Comparison of ENCODE assay signal across 8 cellular contexts in genomic region chr19:43983912-43984686, GRCh38. TPM values are rescaled to one million over a fixed set of nuclear protein-coding genes. Genes with fewer than 3 reads are reported as not detected.
A peak's percentile ranks its signal among the peaks of the same experiment; 100 is the strongest.
DNase-seq lines count a peak whose midpoint lies in the region; ATAC-seq and TF ChIP-seq lines count a peak whose summit lies in the region.

TSS of gene ZNF155 (plus strand) at chr19:43984188. CDS start at chr19:43988544, 4,356 bp downstream.

- no peak for TF ChIP-seq CTCF in C4-2B (conservative IDR thresholded peaks at IDR 0.05)
- no peak for TF ChIP-seq CTCF in GM20000 (IDR thresholded peaks at IDR 0.05; ENCODE audit: extremely low read depth, missing control alignments)
- no peak for TF ChIP-seq CTCF in PC-9 (conservative IDR thresholded peaks at IDR 0.05)
- no peak for TF ChIP-seq CTCF in esophagus squamous epithelium (IDR thresholded peaks at IDR 0.05)

- H3K27me3 ChIP-seq in PC-9 (ENCODE audit: insufficient read depth, low read depth) (no peaks in the 10 kb centered on the region), esophagus squamous epithelium (no peaks in the 10 kb centered on the region), mucosa of stomach (ENCODE audit: control insufficient read depth, insufficient read depth, low read length) (no peaks in the 10 kb centered on the region)

- BruUV-seq in PC-9 (replicated peaks; lab: Mats Ljungman, UMichigan), result no TSS peak

- peak within 1 kb of the TSS; percentile 82 for H3K4me3 ChIP-seq in PC-9
- peak within 1 kb of the TSS; percentile 56 to 88 (median 76) for H3K4me3 ChIP-seq in esophagus squamous epithelium
- H3K4me3 ChIP-seq in mucosa of stomach (ENCODE audit: low read length), result peak within 1 kb of the TSS; percentile 42

- H3K9me3 ChIP-seq in PC-9 (ENCODE audit: insufficient read depth, low read depth) (0 out of 2 replicates have a peak, but pooled peaks cover 3% of the 10 kb centered on the region), esophagus squamous epithelium (peaks cover 0 to 29% (median 10%) of the 10 kb centered on the region in 3 donors), mucosa of stomach (ENCODE audit: control insufficient read depth, low read length) (no peaks in the 10 kb centered on the region)

- H3K9ac ChIP-seq in mucosa of stomach (ENCODE audit: low read length), result peak within 1 kb of the TSS; percentile 59

- H3K36me3 ChIP-seq in PC-9 (ENCODE audit: low read depth), result peaks cover 9% of the 10 kb centered on the region
- peaks cover 0 to 18% (median under 1%) of the 10 kb centered on the region in 3 donors for H3K36me3 ChIP-seq in esophagus squamous epithelium
- H3K36me3 ChIP-seq in mucosa of stomach (ENCODE audit: control insufficient read depth, insufficient read depth, low read length), result no peaks in the 10 kb centered on the region

- H3K4me1 Mint-ChIP-seq in activated T-cell treated with anti-CD3 and anti-CD28 coated beads, Interleukin-2, amount 50 U/mL, for 4 hours (ENCODE audit: low read depth), result peaks cover 13% of the 10 kb centered on the region

- no peaks in the 10 kb centered on the region; the same call in 1 of the 2 replicates for H3K4me1 ChIP-seq in PC-9 (replicated peaks; ENCODE audit: insufficient read depth)
- peaks cover 0 to 19% (median 5%) of the 10 kb centered on the region in 3 donors for H3K4me1 ChIP-seq in esophagus squamous epithelium
- no peaks in the 10 kb centered on the region for H3K4me1 ChIP-seq in mucosa of stomach (ENCODE audit: control insufficient read depth, insufficient read depth, low read length)

- POLR2A ChIA-PET in PC-9 (lab: Charles Lee; ENCODE audit: unreplicated experiment), result no interaction called here

- intact Hi-C loops in PC-9 (cut with micrococcal nuclease; ENCODE audit: unreplicated experiment) (loop anchor here (1.0 to 10.0 kb wide), 6 partner anchors 18 to 321 kb away; partner anchors contain the start of genes ZNF221, ZNF224, ZNF225 and ZNF230), esophagus squamous epithelium (cut with DNase I) (no loop called here)

- peaks cover 6% of the 10 kb centered on the region for H3K9me3 Mint-ChIP-seq in activated T-cell treated with anti-CD3 and anti-CD28 coated beads, Interleukin-2, amount 50 U/mL, for 4 hours

- H3K79me2 ChIP-seq in PC-9 (ENCODE audit: low read depth), result peaks cover 11% of the 10 kb centered on the region

- WGBS in esophagus squamous epithelium, 2 donors, result 1 to 5% methylated on average over 21 to 26 of the region's 40 CpGs

- no peaks in the 10 kb centered on the region for H3F3A ChIP-seq in PC-9 (ENCODE audit: insufficient read depth, low read depth)

- H2AFZ ChIP-seq in PC-9, result peak within 1 kb of the TSS; percentile 96

- H3K36me3 Mint-ChIP-seq in activated T-cell treated with anti-CD3 and anti-CD28 coated beads, Interleukin-2, amount 50 U/mL, for 4 hours (ENCODE audit: insufficient read depth), result peaks cover 20% of the 10 kb centered on the region

- H3K4me3 Mint-ChIP-seq in activated T-cell treated with anti-CD3 and anti-CD28 coated beads, Interleukin-2, amount 50 U/mL, for 4 hours, result peak within 1 kb of the TSS; percentile 97

- no peaks in the 10 kb centered on the region for H3K27me3 Mint-ChIP-seq in activated T-cell treated with anti-CD3 and anti-CD28 coated beads, Interleukin-2, amount 50 U/mL, for 4 hours (ENCODE audit: low read depth)

- peak; percentile 66 for DNase-seq in GM20000 (ENCODE audit: low spot score)
- DNase-seq in HUDEP-2 (lab: John Stamatoyannopoulos, UW; ENCODE audit: unreplicated experiment in 76 of 76), result peak in 75 of 76 experiments; percentile 48 to 94 (median 83)
- DNase-seq in PC-9, result peak; percentile 84 to 94
- peak; percentile 56 for DNase-seq in activated T-cell treated with anti-CD3 and anti-CD28 coated beads, Interleukin-2, amount 50 U/mL, for 4 hours
- DNase-seq in esophagus squamous epithelium (lab: John Stamatoyannopoulos, UW), result peak; percentile 6
- peak; percentile 62 for DNase-seq in stimulated activated CD8-positive, alpha-beta memory T cell treated with anti-CD3 and anti-CD28 coated beads, Interleukin-4, amount 100 ng/mL, for 24 hours (ENCODE audit: low read depth)

- no peaks in the 10 kb centered on the region for H4K20me1 ChIP-seq in PC-9 (ENCODE audit: insufficient read depth)

- H3K4me2 ChIP-seq in PC-9, result peak within 1 kb of the TSS; percentile 79

- H3K27ac ChIP-seq in C4-2B (peak within 1 kb of the TSS; percentile 62), PC-9 (0 out of 2 replicates have a peak within 1 kb of the TSS, but pooled peaks have one; percentile 4), esophagus squamous epithelium (peak within 1 kb of the TSS; percentile 78 to 86 (median 84))

- ATAC-seq in activated T-cell treated with anti-CD3 and anti-CD28 coated beads, Interleukin-2, amount 50 U/mL, for 4 hours, result peak; percentile 98

- CTCF ChIA-PET in PC-9 (lab: Charles Lee), result no interaction called here

- no peaks in the 10 kb centered on the region for H3K9me2 ChIP-seq in PC-9 (ENCODE audit: insufficient read depth)

- no peak for TF ChIP-seq POLR2A in esophagus squamous epithelium (IDR thresholded peaks at IDR 0.05)

RNA-seq across cellular contexts. Expression of gene ZNF155, which starts in this region (rescaled TPM):
- total RNA-seq in PC-9 (2021), result 5.0 and 6.1 TPM in 2 replicates
- total RNA-seq in activated T-cell treated with anti-CD3 and anti-CD28 coated beads, Interleukin-2, amount 50 U/mL, for 4 hours, result 1 to 10 TPM; 2.4 to 4.2 (median 3.7) TPM
- total RNA-seq in esophagus squamous epithelium, result 1 to 10 TPM; 2.0 to 7.1 (median 3.8) TPM

Comparison
In these comparisons a context has a peak if more than half of its experiments do, and no peak if none do; other contexts are left out.
1. Peak in every context shown above with its lines: DNase-seq, ATAC-seq, H3K4me3 ChIP-seq and H3K27ac ChIP-seq.
2. H3K27ac ChIP-seq: peak in every context shown above with its lines; median percentile 84 in esophagus squamous epithelium; 62 in C4-2B; 4 in PC-9.
3. DNase-seq: peak in every context shown above with its lines; median percentile 89 in PC-9; 83 in HUDEP-2; 66 in GM20000; 62 in stimulated activated CD8-positive, alpha-beta memory T cell treated with anti-CD3 and anti-CD28 coated beads, Interleukin-4, amount 100 ng/mL, for 24 hours; 56 in activated T-cell treated with anti-CD3 and anti-CD28 coated beads, Interleukin-2, amount 50 U/mL, for 4 hours; 6 in esophagus squamous epithelium.